8 cellular contexts compared by ENCODE assay signal in genomic region chr5:173144200-173145176, GRCh38. TPM values are rescaled to one million over a fixed set of nuclear protein-coding genes. Genes with fewer than 3 reads are reported as not detected.
DNase-seq lines count a peak whose midpoint lies in the region; ATAC-seq and TF ChIP-seq lines count a peak whose summit lies in the region.

A gene with protein sequence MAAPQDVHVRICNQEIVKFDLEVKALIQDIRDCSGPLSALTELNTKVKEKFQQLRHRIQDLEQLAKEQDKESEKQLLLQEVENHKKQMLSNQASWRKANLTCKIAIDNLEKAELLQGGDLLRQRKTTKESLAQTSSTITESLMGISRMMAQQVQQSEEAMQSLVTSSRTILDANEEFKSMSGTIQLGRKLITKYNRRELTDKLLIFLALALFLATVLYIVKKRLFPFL (plus strand): TSS chr5:173144531. CDS start chr5:173144546, 15 bp downstream.

- H3K27ac Mint-ChIP-seq in activated B cell treated with CpG ODN at 0.5 μM for 24 hours (peak within 1 kb of the TSS; percentile 97), immature natural killer cell (peak within 1 kb of the TSS; percentile 91 to 99 (median 98))

- H3K4me1 Mint-ChIP-seq in activated B cell treated with CpG ODN at 0.5 μM for 24 hours (peaks cover 12% of the 10 kb centered on the region), immature natural killer cell (peaks cover 13 to 26% of the 10 kb centered on the region in 2 donors)

- DNase-seq in AG09319 (ENCODE audit: extremely low read depth, low read depth) (peak; percentile 81), NCI-H345 (lab: John Stamatoyannopoulos, UW) (peak; percentile 96), activated B cell treated with CpG ODN at 0.5 μM for 24 hours (peak; percentile 97), caudate nucleus (lab: John Stamatoyannopoulos, UW) (peak in 60 of 61 donors; percentile 32 to 96 (median 85)), immature natural killer cell (peak; percentile 94 to 95 (median 94)), smooth muscle cell of the brain vasculature (ENCODE audit: low read depth, low spot score) (peak; percentile 84)

- CTCF ChIA-PET in activated B cell treated with CpG ODN at 0.5 μM for 24 hours (lab: Charles Lee): interaction anchor here (0.7 to 2.3 kb wide), 5 partner anchors 85 to 167 kb away, joined by 3 to 15 read pairs (median 4); partner anchors contain the start of gene ATP6V0E1

- peaks cover 35% of the 10 kb centered on the region for H3K36me3 Mint-ChIP-seq in activated B cell treated with CpG ODN at 0.5 μM for 24 hours (ENCODE audit: low read depth)
- peaks cover 8 to 14% (median 11%) of the 10 kb centered on the region in 3 donors for H3K36me3 Mint-ChIP-seq in immature natural killer cell

- no peaks in the 10 kb centered on the region for H3K9me3 Mint-ChIP-seq in activated B cell treated with CpG ODN at 0.5 μM for 24 hours
- H3K9me3 Mint-ChIP-seq in immature natural killer cell: no peaks in the 10 kb centered on the region

- POLR2A ChIA-PET in activated B cell treated with CpG ODN at 0.5 μM for 24 hours (lab: Charles Lee): interaction anchor here (0.5 to 2.4 kb wide), 10 partner anchors 48 to 941 kb away, joined by 3 to 46 read pairs (median 4); partner anchors contain the start of genes ATP6V0E1 and RPL26L1

- H3K27me3 Mint-ChIP-seq in activated B cell treated with CpG ODN at 0.5 μM for 24 hours: no peaks in the 10 kb centered on the region
- peaks cover 10 to 16% (median 10%) of the 10 kb centered on the region in 3 donors for H3K27me3 Mint-ChIP-seq in immature natural killer cell (ENCODE audit: low read depth in 3 of 3)

- peak within 1 kb of the TSS; percentile 62 for H3K27ac ChIP-seq in caudate nucleus (ENCODE audit: low read depth, low read length)

- intact Hi-C loops in activated B cell treated with CpG ODN at 0.5 μM for 24 hours (cut with micrococcal nuclease): loop anchor here (1.0 to 2.0 kb wide), 9 partner anchors 87 to 1138 kb away; partner anchors contain the start of genes BOD1, DUSP1, FBXW11 and RPL26L1

- ATAC-seq in GM19023 (IDR thresholded peaks at IDR 0.05; ENCODE audit: unreplicated experiment) (peak; percentile 94), HG03280 (IDR thresholded peaks at IDR 0.05; ENCODE audit: unreplicated experiment) (peak; percentile 94), activated B cell treated with CpG ODN at 0.5 μM for 24 hours (ENCODE audit: low read depth) (peak; percentile 90)

- TF ChIP-seq CTCF in AG09319 (IDR thresholded peaks at IDR 0.05; ENCODE audit: low read depth, low read length) (peak; percentile 43), activated B cell treated with CpG ODN at 0.5 μM for 24 hours (IDR thresholded peaks at IDR 0.05) (peak; percentile 54)

- peak within 1 kb of the TSS; percentile 99 for H3K4me3 Mint-ChIP-seq in activated B cell treated with CpG ODN at 0.5 μM for 24 hours
- H3K4me3 Mint-ChIP-seq in immature natural killer cell: peak within 1 kb of the TSS; percentile 95 to 99 (median 97)

RNA-seq across cellular contexts. Expression of the gene that starts here (rescaled TPM):
- 17.9 and 20.2 TPM in 2 replicates for total RNA-seq in activated B cell treated with CpG ODN at 0.5 μM for 24 hours
- 10 to 100 TPM; 14.4 to 34.7 (median 32.4) TPM for polyA plus RNA-seq in immature natural killer cell

Comparison
In these comparisons a context has a peak if more than half of its experiments do, and no peak if none do; other contexts are left out.
1. Peak in every context shown above with its lines: DNase-seq, ATAC-seq and H3K27ac ChIP-seq.